18 cellular contexts compared by ENCODE assay signal in genomic region chr2:62826141-62826540, GRCh38.
DNase-seq lines count a peak whose midpoint lies in the region; ATAC-seq lines count a peak whose summit lies in the region.
"Had no signal": no experiment of that assay in that cellular context is flagged by ENCODE, and none has a peak within 500 bp of the region (broad histone marks: within the 10 kb centered on the region; RNA-seq: fewer than 3 reads in every experiment).

No MANE protein-coding gene starts in this region.

- H3K27me3 Mint-ChIP-seq in activated T-helper 17 cell treated with anti-CD3 and anti-CD28 coated beads, Interleukin-2, amount 50 U/mL, for 72 hours, result no peaks in the 10 kb centered on the region
- H3K27me3 Mint-ChIP-seq: dendritic cell treated with granulocyte-macrophage colony-stimulating factor and Interleukin-4, amounts not matched to agents 40 ng/mL and 50 ng/mL, for 4 days had no signal

- peak overlapping the region; percentile 9 for H3K27ac Mint-ChIP-seq in activated T-helper 17 cell treated with anti-CD3 and anti-CD28 coated beads, Interleukin-2, amount 50 U/mL, for 72 hours
- H3K27ac Mint-ChIP-seq: activated CD8-positive, alpha-beta T cell treated with anti-CD3 and anti-CD28 coated beads, Interleukin-2, amount 10 ng/mL, durations not matched to agents 7 days and 5 days; activated T-helper 2 cell treated with anti-CD3 and anti-CD28 coated beads, Interferon-gamma antibody, Interleukin-2, Interleukin-4, amounts not matched to agents 10 μg/mL and 5 μg/mL and 100 μg/mL, durations not matched to agents 14 hours and 24 hours and 36 hours; dendritic cell treated with granulocyte-macrophage colony-stimulating factor and Interleukin-4, amounts not matched to agents 40 ng/mL and 50 ng/mL, for 4 days had no signal

- H3K4me1 Mint-ChIP-seq in activated T-helper 17 cell treated with anti-CD3 and anti-CD28 coated beads, Interleukin-2, amount 50 U/mL, for 72 hours, result no peaks in the 10 kb centered on the region

- peak; percentile 15 for DNase-seq in GM03348 (ENCODE audit: low spot score)
- peak; percentile 2 for DNase-seq in fibroblast of the conjunctiva (ENCODE audit: low read depth)
- DNase-seq in renal cortical epithelial cell (ENCODE audit: low read depth), result peak; percentile 65
- no peak for DNase-seq in Kasumi-1 (lab: John Stamatoyannopoulos, UW)
- no peak for DNase-seq in SK-N-DZ (ENCODE audit: low spot score)
- DNase-seq in HT-29 (ENCODE audit: low spot score), result no peak
- DNase-seq: activated CD8-positive, alpha-beta T cell treated with anti-CD3 and anti-CD28 coated beads, Interleukin-2, amount 10 ng/mL, durations not matched to agents 7 days and 5 days; adrenal gland; DMS79; left ventricle myocardium superior; NCI-H2081 treated with DMSO at 0.1 percent for 48 hours; NCI-H748 treated with DMSO at 0.1 percent for 48 hours; substantia nigra; T-helper 1 cell had no signal

- peaks cover 6% of the 10 kb centered on the region for H3K9me3 Mint-ChIP-seq in activated T-helper 17 cell treated with anti-CD3 and anti-CD28 coated beads, Interleukin-2, amount 50 U/mL, for 72 hours
- H3K9me3 Mint-ChIP-seq: dendritic cell treated with granulocyte-macrophage colony-stimulating factor and Interleukin-4, amounts not matched to agents 40 ng/mL and 50 ng/mL, for 4 days had no signal

- H3K36me3 Mint-ChIP-seq in activated T-helper 17 cell treated with anti-CD3 and anti-CD28 coated beads, Interleukin-2, amount 50 U/mL, for 72 hours (ENCODE audit: low read depth), result peaks cover 40% of the 10 kb centered on the region

- H3K4me3 Mint-ChIP-seq in activated T-helper 17 cell treated with anti-CD3 and anti-CD28 coated beads, Interleukin-2, amount 50 U/mL, for 72 hours, result no peak overlapping the region
- H3K4me3 Mint-ChIP-seq: activated CD8-positive, alpha-beta T cell treated with anti-CD3 and anti-CD28 coated beads, Interleukin-2, amount 10 ng/mL, durations not matched to agents 7 days and 5 days; dendritic cell treated with granulocyte-macrophage colony-stimulating factor and Interleukin-4, amounts not matched to agents 40 ng/mL and 50 ng/mL, for 4 days had no signal

- ATAC-seq in activated T-helper 17 cell treated with anti-CD3 and anti-CD28 coated beads, Interleukin-2, amount 50 U/mL, for 72 hours (replicated peaks), result no peak
- ATAC-seq: activated CD8-positive, alpha-beta T cell treated with anti-CD3 and anti-CD28 coated beads, Interleukin-2, amount 10 ng/mL, durations not matched to agents 7 days and 5 days; esophagus mucosa; left ventricle myocardium superior had no signal

Comparison
In these comparisons a context has a peak if more than half of its experiments do, and no peak if none do; other contexts are left out.
1. DNase-seq: peak in GM03348 (single experiment), fibroblast of the conjunctiva (single experiment) and renal cortical epithelial cell (single experiment); none in Kasumi-1 (0 of 2), SK-N-DZ (single experiment) and HT-29 (single experiment).